In the genomic region with DNA sequence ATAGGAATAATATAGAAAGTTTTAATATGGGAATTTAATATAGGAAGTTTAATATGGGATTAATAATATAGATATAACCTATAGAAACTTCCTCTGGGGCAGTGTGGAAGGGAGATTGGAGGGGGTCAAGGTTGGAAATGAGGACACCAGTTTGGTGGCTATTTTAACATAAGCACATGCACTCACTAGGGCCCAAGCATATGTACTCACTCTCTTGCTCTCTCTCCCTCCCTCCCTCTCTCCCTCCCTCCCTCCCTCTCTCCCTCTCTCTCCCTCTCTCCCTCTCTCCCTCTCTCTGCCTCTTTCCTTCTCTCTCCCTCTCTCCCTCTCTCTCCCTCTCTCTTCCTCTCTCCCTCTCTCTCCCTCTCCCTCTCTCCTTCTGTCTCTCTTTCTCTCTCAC, we compare ENCODE assay signal across 33 cellular contexts.
A peak's percentile ranks its signal among the peaks of the same experiment; 100 is the strongest.
DNase-seq lines count a peak whose midpoint lies in the region; ATAC-seq, FAIRE-seq and TF ChIP-seq lines count a peak whose summit lies in the region.
"Had no signal": no experiment of that assay in that cellular context is flagged by ENCODE, and none has a peak within 500 bp of the region (broad histone marks: within the 10 kb centered on the region; RNA-seq: fewer than 3 reads in every experiment).

No MANE protein-coding gene starts in this region.

- no peaks in the 10 kb centered on the region for H3K79me2 ChIP-seq in HepG2 (ENCODE audit: insufficient read depth, low read length)

- FAIRE-seq in HepG2 (lab: Jason Lieb, UNC) = no peak
- FAIRE-seq: A204.1, A549, D721Med had no signal

- peaks cover 0 to 8% (median 2%) of the 10 kb centered on the region in 3 donors for H3K27me3 Mint-ChIP-seq in immature natural killer cell (ENCODE audit: low read depth in 3 of 3)

- H3K4me2 ChIP-seq in HepG2 (ENCODE audit: low read depth, low read length) = no peak overlapping the region
- H3K4me2 ChIP-seq: A549; BLaER1; BLaER1 treated with 17β-estradiol and CSF1 and Interleukin-3, amounts not matched to agents 10 nM and 100 nM had no signal

- intact Hi-C loops in HepG2 (cut with micrococcal nuclease; ENCODE audit: unreplicated experiment) (no loop called here), right lobe of liver (cut with DNase I) (no loop called here), esophagus muscularis mucosa (cut with DNase I) (no loop called here)

- no peak for TF ChIP-seq EP300 in HepG2 (IDR thresholded peaks at IDR 0.05; ENCODE audit: low read depth in 2 of 2, low read length in 2 of 2)
- no peak for TF ChIP-seq EP300 in HepG2 (CRISPR knock-in tag; IDR thresholded peaks at IDR 0.05; ENCODE audit: borderline replicate concordance)
- TF ChIP-seq EP300 in esophagus muscularis mucosa (IDR thresholded peaks at IDR 0.05) = no peak

- no peaks in the 10 kb centered on the region for H3K9me3 ChIP-seq in HepG2 (ENCODE audit: low read length)
- H3K9me3 ChIP-seq in right lobe of liver = no peaks in the 10 kb centered on the region
- H3K9me3 ChIP-seq in esophagus muscularis mucosa = peaks cover 0 to 23% (median 11%) of the 10 kb centered on the region in 4 donors
- H3K9me3 ChIP-seq: BE2C, Caco-2 had no signal

- no peak overlapping the region for H3K27ac ChIP-seq in HepG2 (ENCODE audit: extremely low read length, insufficient read depth, low read length)
- H3K27ac ChIP-seq in right lobe of liver = no peak overlapping the region
- H3K27ac ChIP-seq in esophagus muscularis mucosa (replicated peaks in 1 of 4) = no peak overlapping the region
- H3K27ac ChIP-seq: 22Rv1; A549; BLaER1; BLaER1 treated with 17β-estradiol and CSF1 and Interleukin-3, amounts not matched to agents 10 nM and 100 nM; C4-2B had no signal

- H3K9ac ChIP-seq in HepG2 (ENCODE audit: insufficient read depth, low read depth, low read length) = no peak overlapping the region
- H3K9ac ChIP-seq: BLaER1; BLaER1 treated with 17β-estradiol and CSF1 and Interleukin-3, amounts not matched to agents 10 nM and 100 nM had no signal

- ATAC-seq in HepG2 = no peak
- ATAC-seq in right lobe of liver = no peak
- ATAC-seq: A549; CD8-positive, alpha-beta T cell had no signal

- no peaks in the 10 kb centered on the region for H3K36me3 ChIP-seq in HepG2 (replicated peaks in 1 of 2; ENCODE audit: control insufficient read depth in 1 of 2, insufficient read depth in 2 of 2, low read length in 2 of 2)
- no peaks in the 10 kb centered on the region for H3K36me3 ChIP-seq in right lobe of liver
- H3K36me3 ChIP-seq in esophagus muscularis mucosa = no peaks in the 10 kb centered on the region
- H3K36me3 ChIP-seq: BE2C; BLaER1; BLaER1 treated with 17β-estradiol and CSF1 and Interleukin-3, amounts not matched to agents 10 nM and 100 nM had no signal

- TF ChIP-seq POLR2A in HepG2 (IDR thresholded peaks at IDR 0.05; ENCODE audit: insufficient read depth in 1 of 2, low read depth in 2 of 2, low read length in 2 of 2) = no peak
- TF ChIP-seq POLR2A in right lobe of liver (IDR thresholded peaks at IDR 0.05) = no peak
- no peak for TF ChIP-seq POLR2A in esophagus muscularis mucosa (IDR thresholded peaks at IDR 0.05; ENCODE audit: low read depth)

- TF ChIP-seq CTCF in HepG2 (CRISPR knock-in tag; IDR thresholded peaks at IDR 0.05) = no peak
- no peak for TF ChIP-seq CTCF in right lobe of liver (IDR thresholded peaks at IDR 0.05)
- TF ChIP-seq CTCF in esophagus muscularis mucosa (IDR thresholded peaks at IDR 0.05) = no peak

- no peaks in the 10 kb centered on the region for H3K4me1 Mint-ChIP-seq in immature natural killer cell
- H3K4me1 Mint-ChIP-seq: B cell; CD14-positive monocyte; CD4-positive, alpha-beta memory T cell; CD4-positive, CD25-positive, alpha-beta regulatory T cell; CD8-positive, alpha-beta memory T cell had no signal

- H2AFZ ChIP-seq in HepG2 (ENCODE audit: low read length) = no peak overlapping the region

- DNase-seq in HepG2 (ENCODE audit: low spot score) (no peak), right lobe of liver (no peak), esophagus muscularis mucosa (ENCODE audit: extremely low spot score) (peak; percentile 10), immature natural killer cell (no peak)
- DNase-seq: 8988T; ACHN; AML-193; BE2C; C1 segment of cervical spinal cord; Caco-2; Calu3; CD4-positive, alpha-beta memory T cell; CD4-positive, alpha-beta T cell; CD4-positive, CD25-positive, alpha-beta regulatory T cell; CD8-positive, alpha-beta memory T cell; CD8-positive, alpha-beta T cell; COR-L47; DMS 273 treated with DMSO at 0.1 percent for 48 hours; DMS153; DMS53; DMS79; DMS79 treated with DMSO at 0.1 percent for 48 hours; DND-41; EL had no signal

- in situ Hi-C loops in HepG2 (cut with HindIII; ENCODE audit: extremely low pct_ligation_motif_present, low pct_unique_long_range_greater_than_20kb) = no loop called here

- CTCF ChIA-PET in HepG2 (lab: Yijun Ruan, JAX; ENCODE audit: low intra/inter-chr PET ratio, low total read pairs) = no interaction called here

- no peak overlapping the region for H3K27ac Mint-ChIP-seq in immature natural killer cell
- H3K27ac Mint-ChIP-seq: B cell; CD14-positive monocyte; CD4-positive, alpha-beta memory T cell; CD4-positive, alpha-beta T cell; CD4-positive, CD25-positive, alpha-beta regulatory T cell; CD8-positive, alpha-beta T cell had no signal

- H3K27me3 ChIP-seq in HepG2 (ENCODE audit: control insufficient read depth in 1 of 2, insufficient read depth in 2 of 2, low read length in 2 of 2) = no peaks in the 10 kb centered on the region
- H3K27me3 ChIP-seq in right lobe of liver = no peaks in the 10 kb centered on the region
- no peaks in the 10 kb centered on the region for H3K27me3 ChIP-seq in esophagus muscularis mucosa
- H3K27me3 ChIP-seq: BE2C; BLaER1; BLaER1 treated with 17β-estradiol and CSF1 and Interleukin-3, amounts not matched to agents 10 nM and 100 nM had no signal

- no peaks in the 10 kb centered on the region for H4K20me1 ChIP-seq in HepG2 (ENCODE audit: insufficient read depth, low read length)
- H4K20me1 ChIP-seq: BLaER1; BLaER1 treated with 17β-estradiol and CSF1 and Interleukin-3, amounts not matched to agents 10 nM and 100 nM had no signal

- H3K4me3 Mint-ChIP-seq in immature natural killer cell = no peak overlapping the region
- H3K4me3 Mint-ChIP-seq: B cell; CD14-positive monocyte; CD4-positive, alpha-beta memory T cell; CD4-positive, alpha-beta T cell; CD4-positive, CD25-positive, alpha-beta regulatory T cell; CD8-positive, alpha-beta memory T cell; CD8-positive, alpha-beta T cell had no signal

- TF ChIP-seq RAD21 in HepG2 (CRISPR knock-in tag; IDR thresholded peaks at IDR 0.05) = no peak

- H3K4me1 ChIP-seq in HepG2 (ENCODE audit: insufficient read depth, low read length) = no peaks in the 10 kb centered on the region
- H3K4me1 ChIP-seq in right lobe of liver = no peaks in the 10 kb centered on the region
- H3K4me1 ChIP-seq in esophagus muscularis mucosa = no peaks in the 10 kb centered on the region
- H3K4me1 ChIP-seq: BE2C, Caco-2 had no signal

- peaks cover 0 to 4% (median 3%) of the 10 kb centered on the region in 3 donors for H3K36me3 Mint-ChIP-seq in immature natural killer cell
- H3K36me3 Mint-ChIP-seq: CD14-positive monocyte; CD4-positive, alpha-beta memory T cell; CD4-positive, CD25-positive, alpha-beta regulatory T cell; CD8-positive, alpha-beta T cell had no signal

- POLR2A ChIA-PET in HepG2 (lab: Yijun Ruan, JAX) = no interaction called here

- H3K4me3 ChIP-seq in HepG2 (replicated peaks in 1 of 3; ENCODE audit: insufficient read depth in 1 of 3, low read depth in 2 of 3, low read length in 3 of 3) (no peak overlapping the region), right lobe of liver (no peak overlapping the region), esophagus muscularis mucosa (no peak overlapping the region)
- H3K4me3 ChIP-seq: A549; BLaER1; BLaER1 treated with 17β-estradiol and CSF1 and Interleukin-3, amounts not matched to agents 10 nM and 100 nM had no signal

- no TSS peak for BruUV-seq in HepG2 (replicated peaks; lab: Mats Ljungman, UMichigan)

- H3K9me3 Mint-ChIP-seq in immature natural killer cell = peaks cover under 1 to 13% (median 3%) of the 10 kb centered on the region in 6 donors

TF ChIP-seq in HepG2, 621 proteins besides CTCF, POLR2A, EP300 and RAD21:
- TF ChIP-seq HNRNPK (IDR thresholded peaks at IDR 0.05; ENCODE audit: low read depth, low read length, poor library complexity, severe bottlenecking) (peak; percentile 94), ZNF788 (CRISPR knock-in tag; IDR thresholded peaks at IDR 0.05; ENCODE audit: borderline replicate concordance) (no peak), PCBP1 (IDR thresholded peaks at IDR 0.05; ENCODE audit: borderline replicate concordance, low read depth, low read length) (0 out of 2 replicates have a peak, but pooled peaks have one; percentile 52)
